8 cellular contexts compared by ENCODE assay signal in the genomic region with DNA sequence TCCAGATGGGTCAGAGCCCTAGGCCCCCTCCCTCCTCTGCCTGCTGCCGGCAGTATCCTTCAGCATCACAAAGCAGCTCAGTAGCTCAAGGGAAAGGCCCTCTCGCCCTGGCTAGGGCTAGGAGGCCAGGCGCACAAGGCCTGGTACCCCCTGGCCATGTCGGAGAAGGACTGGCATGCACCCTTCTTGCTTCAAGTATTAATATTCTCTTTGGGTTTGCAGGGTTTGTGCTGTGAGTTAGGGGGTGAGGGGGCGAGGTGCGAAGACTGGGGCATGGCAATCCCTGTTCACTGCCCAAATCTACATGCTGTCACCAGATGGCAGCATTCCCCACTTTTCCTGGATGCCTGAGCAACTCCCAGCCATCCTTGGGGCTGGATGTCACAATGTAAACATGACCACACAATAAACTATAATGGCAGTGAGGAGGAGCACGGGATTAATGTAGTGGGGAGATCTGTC.
DNase-seq lines count a peak whose midpoint lies in the region; ATAC-seq and TF ChIP-seq lines count a peak whose summit lies in the region.

No MANE protein-coding gene starts in this region.

- H3K9me3 ChIP-seq in psoas muscle: no peaks in the 10 kb centered on the region

- peaks cover 3% of the 10 kb centered on the region for H3K36me3 Mint-ChIP-seq in activated naive CD4-positive, alpha-beta T cell treated with anti-CD3 and anti-CD28 coated beads, Interleukin-2, amount 10 ng/mL, durations not matched to agents 7 days and 5 days
- 0 out of 2 replicates have a peak, but pooled peaks cover 3% of the 10 kb centered on the region for H3K36me3 Mint-ChIP-seq in WTC11

- TF ChIP-seq CTCF in WTC11 (IDR thresholded peaks at IDR 0.05) (no peak; the same call in 1 of the 2 replicates), psoas muscle (IDR thresholded peaks at IDR 0.05) (peak; percentile 67)

- no peak overlapping the region for H3K27ac Mint-ChIP-seq in activated naive CD4-positive, alpha-beta T cell treated with anti-CD3 and anti-CD28 coated beads, Interleukin-2, amount 10 ng/mL, durations not matched to agents 7 days and 5 days
- H3K27ac Mint-ChIP-seq in WTC11: no peak overlapping the region

- 46 to 55% (median 47%) methylated on average over 7 of the region's 7 CpGs for WGBS in psoas muscle, 3 donors

- no peaks in the 10 kb centered on the region for H3K27me3 ChIP-seq in psoas muscle (ENCODE audit: insufficient read depth in 3 of 3, low read length in 2 of 3)

- POLR2A ChIA-PET in WTC11 (lab: Charles Lee): no interaction called here

- CTCF ChIA-PET in activated naive CD4-positive, alpha-beta T cell treated with anti-CD3 and anti-CD28 coated beads, Interleukin-2, amount 10 ng/mL, durations not matched to agents 7 days and 5 days (lab: Charles Lee): interaction anchor here (1.8 kb wide), 1 partner anchor 87 kb away, joined by 11 read pairs; no protein-coding TSS in a partner anchor
- CTCF ChIA-PET in WTC11 (lab: Charles Lee): interaction anchor here (0.6 to 4.4 kb wide), 26 partner anchors 9 to 290 kb away, joined by 3 to 105 read pairs (median 4); no protein-coding TSS in a partner anchor

- intact Hi-C loops in psoas muscle (cut with DNase I): loop anchor here (1.0 to 10.0 kb wide), 3 partner anchors 86 to 276 kb away; a partner anchor contains a TSS

- peaks cover 0 to 34% of the 10 kb centered on the region in 2 donors for H3K36me3 ChIP-seq in psoas muscle (ENCODE audit: insufficient read depth in 1 of 2, low read depth in 1 of 2)

- H3K27me3 Mint-ChIP-seq in activated naive CD4-positive, alpha-beta T cell treated with anti-CD3 and anti-CD28 coated beads, Interleukin-2, amount 10 ng/mL, durations not matched to agents 7 days and 5 days: no peaks in the 10 kb centered on the region
- peaks cover 4% of the 10 kb centered on the region; the same call in 1 of the 2 replicates for H3K27me3 Mint-ChIP-seq in WTC11 (ENCODE audit: low read depth)

- H3K4me1 ChIP-seq in psoas muscle: no peaks in the 10 kb centered on the region

- H3K4me1 Mint-ChIP-seq in activated naive CD4-positive, alpha-beta T cell treated with anti-CD3 and anti-CD28 coated beads, Interleukin-2, amount 10 ng/mL, durations not matched to agents 7 days and 5 days: no peaks in the 10 kb centered on the region
- H3K4me1 Mint-ChIP-seq in WTC11: peaks cover 11% of the 10 kb centered on the region

- no peaks in the 10 kb centered on the region for H3K9me3 Mint-ChIP-seq in activated naive CD4-positive, alpha-beta T cell treated with anti-CD3 and anti-CD28 coated beads, Interleukin-2, amount 10 ng/mL, durations not matched to agents 7 days and 5 days
- no peaks in the 10 kb centered on the region for H3K9me3 Mint-ChIP-seq in WTC11

- DNase-seq in activated naive CD4-positive, alpha-beta T cell treated with anti-CD3 and anti-CD28 coated beads, Interleukin-2, amount 10 ng/mL, durations not matched to agents 7 days and 5 days: peak; percentile 45
- no peak for DNase-seq in activated naive CD4-positive, alpha-beta T cell treated with Interleukin-2 at 50 U/mL for 16 hours
- DNase-seq in NCI-H1105 (lab: John Stamatoyannopoulos, UW) (peak; percentile 23), WTC11 (ENCODE audit: low spot score) (peak; percentile 66), glomerular visceral epithelial cell (ENCODE audit: extremely low spot score) (peak; percentile 69), psoas muscle (peak; percentile 50 to 72)

- H3K4me3 ChIP-seq in psoas muscle: no peak overlapping the region

- no peak overlapping the region for H3K4me3 Mint-ChIP-seq in activated naive CD4-positive, alpha-beta T cell treated with anti-CD3 and anti-CD28 coated beads, Interleukin-2, amount 10 ng/mL, durations not matched to agents 7 days and 5 days
- no peak overlapping the region for H3K4me3 Mint-ChIP-seq in WTC11

- no peak overlapping the region for H3K27ac ChIP-seq in psoas muscle

- ATAC-seq in WTC11: peak; percentile 90
- peak; percentile 62 to 89 (median 78) for ATAC-seq in psoas muscle
- ATAC-seq in GM21576 (IDR thresholded peaks at IDR 0.05; ENCODE audit: unreplicated experiment): no peak
- no peak for ATAC-seq in GM21786 (IDR thresholded peaks at IDR 0.05; ENCODE audit: unreplicated experiment)

TF ChIP-seq in WTC11, 78 proteins besides CTCF, POLR2A, EP300 and RAD21 (continues in another document):
- TF ChIP-seq MXD4 (CRISPR knock-in tag; IDR thresholded peaks at IDR 0.05; ENCODE audit: borderline replicate concordance): no peak
- TF ChIP-seq FOXK1 (CRISPR knock-in tag; IDR thresholded peaks at IDR 0.05): peak; percentile 96
- TF ChIP-seq CREM (CRISPR knock-in tag; IDR thresholded peaks at IDR 0.05): no peak
- no peak for TF ChIP-seq ETV6 (CRISPR knock-in tag; IDR thresholded peaks at IDR 0.05)
- TF ChIP-seq, protein P1, sequence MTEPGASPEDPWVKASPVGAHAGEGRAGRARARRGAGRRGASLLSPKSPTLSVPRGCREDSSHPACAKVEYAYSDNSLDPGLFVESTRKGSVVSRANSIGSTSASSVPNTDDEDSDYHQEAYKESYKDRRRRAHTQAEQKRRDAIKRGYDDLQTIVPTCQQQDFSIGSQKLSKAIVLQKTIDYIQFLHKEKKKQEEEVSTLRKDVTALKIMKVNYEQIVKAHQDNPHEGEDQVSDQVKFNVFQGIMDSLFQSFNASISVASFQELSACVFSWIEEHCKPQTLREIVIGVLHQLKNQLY (CRISPR knock-in tag; IDR thresholded peaks at IDR 0.05): no peak
- TF ChIP-seq, protein P2, sequence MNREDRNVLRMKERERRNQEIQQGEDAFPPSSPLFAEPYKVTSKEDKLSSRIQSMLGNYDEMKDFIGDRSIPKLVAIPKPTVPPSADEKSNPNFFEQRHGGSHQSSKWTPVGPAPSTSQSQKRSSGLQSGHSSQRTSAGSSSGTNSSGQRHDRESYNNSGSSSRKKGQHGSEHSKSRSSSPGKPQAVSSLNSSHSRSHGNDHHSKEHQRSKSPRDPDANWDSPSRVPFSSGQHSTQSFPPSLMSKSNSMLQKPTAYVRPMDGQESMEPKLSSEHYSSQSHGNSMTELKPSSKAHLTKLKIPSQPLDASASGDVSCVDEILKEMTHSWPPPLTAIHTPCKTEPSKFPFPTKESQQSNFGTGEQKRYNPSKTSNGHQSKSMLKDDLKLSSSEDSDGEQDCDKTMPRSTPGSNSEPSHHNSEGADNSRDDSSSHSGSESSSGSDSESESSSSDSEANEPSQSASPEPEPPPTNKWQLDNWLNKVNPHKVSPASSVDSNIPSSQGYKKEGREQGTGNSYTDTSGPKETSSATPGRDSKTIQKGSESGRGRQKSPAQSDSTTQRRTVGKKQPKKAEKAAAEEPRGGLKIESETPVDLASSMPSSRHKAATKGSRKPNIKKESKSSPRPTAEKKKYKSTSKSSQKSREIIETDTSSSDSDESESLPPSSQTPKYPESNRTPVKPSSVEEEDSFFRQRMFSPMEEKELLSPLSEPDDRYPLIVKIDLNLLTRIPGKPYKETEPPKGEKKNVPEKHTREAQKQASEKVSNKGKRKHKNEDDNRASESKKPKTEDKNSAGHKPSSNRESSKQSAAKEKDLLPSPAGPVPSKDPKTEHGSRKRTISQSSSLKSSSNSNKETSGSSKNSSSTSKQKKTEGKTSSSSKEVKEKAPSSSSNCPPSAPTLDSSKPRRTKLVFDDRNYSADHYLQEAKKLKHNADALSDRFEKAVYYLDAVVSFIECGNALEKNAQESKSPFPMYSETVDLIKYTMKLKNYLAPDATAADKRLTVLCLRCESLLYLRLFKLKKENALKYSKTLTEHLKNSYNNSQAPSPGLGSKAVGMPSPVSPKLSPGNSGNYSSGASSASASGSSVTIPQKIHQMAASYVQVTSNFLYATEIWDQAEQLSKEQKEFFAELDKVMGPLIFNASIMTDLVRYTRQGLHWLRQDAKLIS (CRISPR knock-in tag; IDR thresholded peaks at IDR 0.05; ENCODE audit: borderline replicate concordance): peak; percentile 49; the same call in 1 of the 2 replicates
- TF ChIP-seq ZNF138 (CRISPR knock-in tag; conservative IDR thresholded peaks at IDR 0.05): peak; percentile 23; the same call in 1 of the 2 replicates
- TF ChIP-seq, protein P3, sequence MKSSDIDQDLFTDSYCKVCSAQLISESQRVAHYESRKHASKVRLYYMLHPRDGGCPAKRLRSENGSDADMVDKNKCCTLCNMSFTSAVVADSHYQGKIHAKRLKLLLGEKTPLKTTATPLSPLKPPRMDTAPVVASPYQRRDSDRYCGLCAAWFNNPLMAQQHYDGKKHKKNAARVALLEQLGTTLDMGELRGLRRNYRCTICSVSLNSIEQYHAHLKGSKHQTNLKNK (CRISPR knock-in tag; IDR thresholded peaks at IDR 0.05): no peak
- TF ChIP-seq JAZF1 (CRISPR knock-in tag; IDR thresholded peaks at IDR 0.05): no peak
- TF ChIP-seq, protein P4, sequence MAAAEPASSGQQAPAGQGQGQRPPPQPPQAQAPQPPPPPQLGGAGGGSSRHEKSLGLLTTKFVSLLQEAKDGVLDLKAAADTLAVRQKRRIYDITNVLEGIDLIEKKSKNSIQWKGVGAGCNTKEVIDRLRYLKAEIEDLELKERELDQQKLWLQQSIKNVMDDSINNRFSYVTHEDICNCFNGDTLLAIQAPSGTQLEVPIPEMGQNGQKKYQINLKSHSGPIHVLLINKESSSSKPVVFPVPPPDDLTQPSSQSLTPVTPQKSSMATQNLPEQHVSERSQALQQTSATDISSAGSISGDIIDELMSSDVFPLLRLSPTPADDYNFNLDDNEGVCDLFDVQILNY (CRISPR knock-in tag; IDR thresholded peaks at IDR 0.05): no peak
- TF ChIP-seq NR3C1 (CRISPR knock-in tag; conservative IDR thresholded peaks at IDR 0.05; ENCODE audit: low read depth): 0 out of 2 replicates have a peak, but pooled peaks have one; percentile 28

Comparison
In these comparisons a context has a peak if more than half of its experiments do, and no peak if none do; other contexts are left out.
1. ATAC-seq: peak in WTC11 (single experiment) and psoas muscle (4 of 4); none in GM21576 (single experiment) and GM21786 (single experiment).